Comparison of ENCODE assay signal across 14 cellular contexts in genomic region chr6:151370509-151371078, GRCh38. TPM values are rescaled to one million over a fixed set of nuclear protein-coding genes. Genes with fewer than 3 reads are reported as not detected.
DNase-seq lines count a peak whose midpoint lies in the region; ATAC-seq and TF ChIP-seq lines count a peak whose summit lies in the region.
"Had no signal": no experiment of that assay in that cellular context is flagged by ENCODE, and none has a peak within 500 bp of the region (broad histone marks: within the 10 kb centered on the region; RNA-seq: fewer than 3 reads in every experiment).

No MANE protein-coding gene starts in this region.

- ATAC-seq in Panc1 (0 out of 2 replicates have a peak, but pooled peaks have one; percentile 54), GM19324 (IDR thresholded peaks at IDR 0.05; ENCODE audit: low FRiP score, unreplicated experiment) (no peak), GM18870 (IDR thresholded peaks at IDR 0.05; ENCODE audit: unreplicated experiment) (no peak)
- ATAC-seq: stimulated activated memory B cell treated with anti-CD40 and anti-IgM and Interleukin-4, amounts not matched to agents 10 μg/mL and 1 μg/mL and 100 μg/mL, for 72 hours had no signal

- POLR2A ChIA-PET in activated CD4-positive, alpha-beta T cell treated with anti-CD3 and anti-CD28 coated beads, Interleukin-2, amount 10 ng/mL, durations not matched to agents 7 days and 5 days (lab: Charles Lee), result no interaction called here
- POLR2A ChIA-PET in Panc1 (lab: Charles Lee), result no interaction called here

- peak; percentile 62 for TF ChIP-seq CTCF in Panc1 (IDR thresholded peaks at IDR 0.05)
- peak; percentile 37 for TF ChIP-seq CTCF in neural progenitor cell (IDR thresholded peaks at IDR 0.05)

- H3K4me1 ChIP-seq in Panc1 (ENCODE audit: control insufficient read depth, insufficient read depth, low read length) (peaks cover 10% of the 10 kb centered on the region), neural progenitor cell (peaks cover 6% of the 10 kb centered on the region)

- in situ Hi-C loops in Panc1 (cut with HindIII; ENCODE audit: low pct_unique_long_range_greater_than_20kb, low sequenced_read_pairs), result no loop called here

- H3K27ac ChIP-seq in Panc1 (ENCODE audit: low read length) (no peak overlapping the region), neural progenitor cell (no peak overlapping the region)

- peaks cover 14% of the 10 kb centered on the region for H3K79me2 ChIP-seq in neural progenitor cell (ENCODE audit: low read depth)

- H3F3A ChIP-seq in neural progenitor cell (ENCODE audit: low read depth), result no peaks in the 10 kb centered on the region

- H3K4me2 ChIP-seq in neural progenitor cell, result no peak overlapping the region

- H3K4me3 ChIP-seq in Panc1 (ENCODE audit: low read depth in 2 of 2, low read length in 2 of 2), result no peak overlapping the region
- no peak overlapping the region for H3K4me3 ChIP-seq in neural progenitor cell

- DNase-seq in activated CD4-positive, alpha-beta T cell treated with anti-CD3 and anti-CD28 coated beads, Interleukin-2, amount 10 ng/mL, durations not matched to agents 7 days and 5 days, result no peak
- DNase-seq in activated CD4-positive, alpha-beta T cell treated with anti-CD3 and anti-CD28 coated beads for 48 hours, result no peak
- DNase-seq in Panc1 (ENCODE audit: low read depth, low spot score) (no peak), dermis blood vessel endothelial cell (peak; percentile 60), neural progenitor cell (ENCODE audit: low spot score) (peak; percentile 15), head of caudate nucleus (no peak)
- DNase-seq: activated naive CD4-positive, alpha-beta T cell treated with Interleukin-2 at 50 U/mL for 16 hours; effector memory CD4-positive, alpha-beta T cell; NCI-H2171 treated with DMSO at 0.1 percent for 48 hours; nephron progenitor cell; RPMI8226 had no signal

- no peaks in the 10 kb centered on the region for H3K9me3 ChIP-seq in Panc1 (ENCODE audit: control insufficient read depth, insufficient read depth, low read depth, low read length)
- H3K9me3 ChIP-seq in neural progenitor cell (ENCODE audit: low read depth), result no peaks in the 10 kb centered on the region

- 0 out of 2 replicates have a peak, but pooled peaks cover 2% of the 10 kb centered on the region for H3K36me3 ChIP-seq in Panc1 (ENCODE audit: control insufficient read depth, insufficient read depth, low read length)
- no peaks in the 10 kb centered on the region for H3K36me3 ChIP-seq in neural progenitor cell

- H3K9me3 Mint-ChIP-seq in activated CD4-positive, alpha-beta T cell treated with anti-CD3 and anti-CD28 coated beads, Interleukin-2, amount 10 ng/mL, durations not matched to agents 7 days and 5 days, result no peaks in the 10 kb centered on the region
- no peaks in the 10 kb centered on the region for H3K9me3 Mint-ChIP-seq in neural progenitor cell
- H3K9me3 Mint-ChIP-seq: nephron progenitor cell; stimulated activated memory B cell treated with anti-CD40 and anti-IgM and Interleukin-4, amounts not matched to agents 10 μg/mL and 1 μg/mL and 100 μg/mL, for 72 hours had no signal

- CTCF ChIA-PET in activated CD4-positive, alpha-beta T cell treated with anti-CD3 and anti-CD28 coated beads, Interleukin-2, amount 10 ng/mL, durations not matched to agents 7 days and 5 days (lab: Charles Lee), result interaction anchor here (1.1 to 1.8 kb wide), 2 partner anchors 14 to 15 kb away, joined by 3 to 5 read pairs; no protein-coding TSS in a partner anchor
- CTCF ChIA-PET in Panc1 (lab: Charles Lee), result interaction anchor here (0.6 kb wide), 1 partner anchor 479 kb away, joined by 3 read pairs; no protein-coding TSS in a partner anchor

- H3K4me3 Mint-ChIP-seq in activated CD4-positive, alpha-beta T cell treated with anti-CD3 and anti-CD28 coated beads, Interleukin-2, amount 10 ng/mL, durations not matched to agents 7 days and 5 days, result no peak overlapping the region
- H3K4me3 Mint-ChIP-seq in neural progenitor cell, result no peak overlapping the region
- H3K4me3 Mint-ChIP-seq: nephron progenitor cell; stimulated activated memory B cell treated with anti-CD40 and anti-IgM and Interleukin-4, amounts not matched to agents 10 μg/mL and 1 μg/mL and 100 μg/mL, for 72 hours had no signal

- H4K20me1 ChIP-seq in neural progenitor cell (ENCODE audit: low read depth), result no peaks in the 10 kb centered on the region

- peaks cover 36% of the 10 kb centered on the region for H3K36me3 Mint-ChIP-seq in activated CD4-positive, alpha-beta T cell treated with anti-CD3 and anti-CD28 coated beads, Interleukin-2, amount 10 ng/mL, durations not matched to agents 7 days and 5 days (ENCODE audit: low read depth)
- peaks cover 36% of the 10 kb centered on the region for H3K36me3 Mint-ChIP-seq in neural progenitor cell

- peak overlapping the region; percentile 92 for H3K27ac Mint-ChIP-seq in activated CD4-positive, alpha-beta T cell treated with anti-CD3 and anti-CD28 coated beads, Interleukin-2, amount 10 ng/mL, durations not matched to agents 7 days and 5 days
- no peak overlapping the region for H3K27ac Mint-ChIP-seq in neural progenitor cell
- H3K27ac Mint-ChIP-seq: stimulated activated memory B cell treated with anti-CD40 and anti-IgM and Interleukin-4, amounts not matched to agents 10 μg/mL and 1 μg/mL and 100 μg/mL, for 72 hours had no signal

- H3K27me3 Mint-ChIP-seq in activated CD4-positive, alpha-beta T cell treated with anti-CD3 and anti-CD28 coated beads, Interleukin-2, amount 10 ng/mL, durations not matched to agents 7 days and 5 days, result no peaks in the 10 kb centered on the region
- H3K27me3 Mint-ChIP-seq in neural progenitor cell (ENCODE audit: insufficient read depth, low read depth), result no peaks in the 10 kb centered on the region
- H3K27me3 Mint-ChIP-seq: stimulated activated memory B cell treated with anti-CD40 and anti-IgM and Interleukin-4, amounts not matched to agents 10 μg/mL and 1 μg/mL and 100 μg/mL, for 72 hours had no signal

- H3K4me1 Mint-ChIP-seq in activated CD4-positive, alpha-beta T cell treated with anti-CD3 and anti-CD28 coated beads, Interleukin-2, amount 10 ng/mL, durations not matched to agents 7 days and 5 days, result peaks cover 43% of the 10 kb centered on the region
- H3K4me1 Mint-ChIP-seq in neural progenitor cell, result peaks cover 24% of the 10 kb centered on the region

- intact Hi-C loops in Panc1 (cut with micrococcal nuclease; ENCODE audit: unreplicated experiment) (no loop called here), head of caudate nucleus (cut with DNase I) (no loop called here)

- no peak overlapping the region for H3K9ac ChIP-seq in neural progenitor cell

- no peak overlapping the region for H2AFZ ChIP-seq in neural progenitor cell (replicated peaks)

- no peaks in the 10 kb centered on the region for H3K27me3 ChIP-seq in Panc1 (ENCODE audit: control insufficient read depth, insufficient read depth, low read length)
- H3K27me3 ChIP-seq in neural progenitor cell, result no peaks in the 10 kb centered on the region

- BruUV-seq in Panc1 (replicated peaks; lab: Mats Ljungman, UMichigan), result no TSS peak

RNA-seq across cellular contexts. Expression of gene ZBTB2, which starts 20.8 kb away (rescaled TPM):
- 10 to 100 TPM; 23.5 to 28.3 TPM for total RNA-seq in activated CD4-positive, alpha-beta T cell treated with anti-CD3 and anti-CD28 coated beads, Interleukin-2, amount 10 ng/mL, durations not matched to agents 7 days and 5 days
- 16.2 TPM for total RNA-seq in Panc1 (2021; ENCODE audit: unreplicated experiment)
- 10.3 TPM for polyA plus RNA-seq in Panc1 (2012; ENCODE audit: insufficient read length)
- total RNA-seq in dermis blood vessel endothelial cell, result 8.0 and 10.6 TPM in 2 replicates
- 8.4 and 11.6 TPM in 2 replicates for total RNA-seq in neural progenitor cell (ENCODE audit: low replicate concordance)

Comparison
In these comparisons a context has a peak if more than half of its experiments do, and no peak if none do; other contexts are left out.
1. DNase-seq: peak in dermis blood vessel endothelial cell (single experiment) and neural progenitor cell (single experiment); none in activated CD4-positive, alpha-beta T cell treated with anti-CD3 and anti-CD28 coated beads, Interleukin-2, amount 10 ng/mL, durations not matched to agents 7 days and 5 days (single experiment), activated CD4-positive, alpha-beta T cell treated with anti-CD3 and anti-CD28 coated beads for 48 hours (single experiment), Panc1 (single experiment) and head of caudate nucleus (0 of 42).